13 cellular contexts compared by ENCODE assay signal in genomic region chrX:133598596-133599334, GRCh38.
DNase-seq lines count a peak whose midpoint lies in the region; ATAC-seq, FAIRE-seq and TF ChIP-seq lines count a peak whose summit lies in the region.
"Had no signal": no experiment of that assay in that cellular context is flagged by ENCODE, and none has a peak within 500 bp of the region (broad histone marks: within the 10 kb centered on the region; RNA-seq: fewer than 3 reads in every experiment).

No MANE protein-coding gene starts in this region.

- no peak overlapping the region for H3K4me3 Mint-ChIP-seq in osteocyte (ENCODE audit: unreplicated experiment)

- no peak for DNase-seq in GM19239 (ENCODE audit: insufficient read length, low spot score)
- DNase-seq in MV-4-11 (lab: John Stamatoyannopoulos, UW), result peak; percentile 75
- no peak for DNase-seq in osteocyte (ENCODE audit: extremely low spot score, unreplicated experiment)
- no peak for DNase-seq in dedifferentiated amniotic fluid mesenchymal stem cell (ENCODE audit: extremely low spot score)
- DNase-seq in activated CD4-positive, CD25-positive, alpha-beta regulatory T cell treated with anti-CD3 and anti-CD28 coated beads, Interleukin-2, amount 50 U/mL, for 72 hours, result no peak
- DNase-seq: DMS 273 treated with DMSO at 0.1 percent for 48 hours, Karpas-422, NCI-H1048, NCI-H146, NCI-H226, OCI-M1 had no signal

- H3K36me3 Mint-ChIP-seq in osteocyte (ENCODE audit: unreplicated experiment), result no peaks in the 10 kb centered on the region

- peaks cover 19% of the 10 kb centered on the region for H3K4me1 Mint-ChIP-seq in osteocyte (ENCODE audit: unreplicated experiment)

- no peak for ATAC-seq in GM21825 (IDR thresholded peaks at IDR 0.05; ENCODE audit: unreplicated experiment)

- H3K9me3 Mint-ChIP-seq in osteocyte (ENCODE audit: unreplicated experiment), result no peaks in the 10 kb centered on the region

- FAIRE-seq in GM19239 (lab: Jason Lieb, UNC) (peak; percentile 70), colon (lab: Jason Lieb, UNC) (peak; percentile 85)

- peak overlapping the region; percentile 61 for H3K27ac Mint-ChIP-seq in osteocyte (ENCODE audit: unreplicated experiment)

- peaks cover 10% of the 10 kb centered on the region for H3K27me3 Mint-ChIP-seq in osteocyte (ENCODE audit: unreplicated experiment)

- TF ChIP-seq CTCF in osteocyte (IDR thresholded peaks at IDR 0.05), result no peak
